In the genomic region with DNA sequence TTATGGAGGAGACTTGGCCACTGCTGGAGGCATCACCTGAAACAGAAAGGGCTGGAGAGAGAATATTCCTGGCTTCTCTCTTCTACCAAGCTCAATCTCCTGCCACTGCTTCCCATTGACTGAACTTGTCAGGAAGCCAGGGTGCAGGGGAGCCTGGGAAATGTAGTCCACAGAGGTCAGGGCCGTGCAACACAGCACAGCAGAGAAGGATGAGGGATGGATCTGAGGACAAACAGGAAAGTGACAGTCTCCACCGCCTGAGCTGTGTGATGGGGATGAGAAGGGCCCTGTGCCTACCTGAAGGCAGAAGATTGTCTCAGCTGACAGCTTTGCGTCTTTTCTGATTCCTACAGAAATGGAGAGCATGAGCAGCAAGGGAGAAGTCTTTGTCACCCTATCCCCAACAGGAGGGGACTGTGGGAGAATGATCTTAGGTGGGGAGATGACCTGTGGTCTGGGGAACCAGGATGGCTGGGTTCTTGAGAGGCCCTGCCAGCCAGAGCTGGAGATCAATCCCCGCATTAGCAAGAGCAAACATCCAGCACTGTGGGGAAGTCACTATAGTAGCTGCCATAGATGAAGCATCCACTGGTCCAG, we compare ENCODE assay signal across 8 cellular contexts.
DNase-seq lines count a peak whose midpoint lies in the region; ATAC-seq and TF ChIP-seq lines count a peak whose summit lies in the region.

No MANE protein-coding gene starts in this region.

- no peak overlapping the region for H3K27ac ChIP-seq in spleen

- intact Hi-C loops in mucosa of descending colon (cut with DNase I, micrococcal nuclease) (no loop called here), spleen (cut with DNase I; ENCODE audit: low total_unique reads) (no loop called here)

- H3K36me3 ChIP-seq in mucosa of descending colon (ENCODE audit: low read depth), result no peaks in the 10 kb centered on the region
- H3K36me3 ChIP-seq in spleen, result no peaks in the 10 kb centered on the region

- H3K4me1 ChIP-seq in mucosa of descending colon (ENCODE audit: low read depth) (peaks cover 19% of the 10 kb centered on the region), spleen (peaks cover 7 to 68% (median 48%) of the 10 kb centered on the region in 6 donors)

- DNase-seq in DMS153 treated with DMSO at 0.1 percent for 48 hours (lab: John Stamatoyannopoulos, UW; ENCODE audit: unreplicated experiment) (peak; percentile 20), NCI-H146 (lab: John Stamatoyannopoulos, UW) (peak; percentile 20), cerebellar cortex (ENCODE audit: low spot score) (peak; percentile 81), mucosa of descending colon (peak; percentile 69 to 90 (median 83)), spleen (no peak)
- no peak for DNase-seq in effector CD8-positive, alpha-beta T cell (lab: John Stamatoyannopoulos, UW)

- ATAC-seq in mucosa of descending colon (peak; percentile 45), HG03442 (IDR thresholded peaks at IDR 0.05; ENCODE audit: unreplicated experiment) (no peak), GM18907 (IDR thresholded peaks at IDR 0.05; ENCODE audit: unreplicated experiment) (no peak)

- no peaks in the 10 kb centered on the region for H3K9me3 ChIP-seq in mucosa of descending colon
- peaks cover 0 to 7% (median 0%) of the 10 kb centered on the region in 8 donors for H3K9me3 ChIP-seq in spleen

- 63 to 74% (median 70%) methylated on average over 4 of the region's 4 CpGs for WGBS in spleen, 5 donors

- TF ChIP-seq CTCF in mucosa of descending colon (IDR thresholded peaks at IDR 0.05) (no peak), spleen (IDR thresholded peaks at IDR 0.05 in 8 of 11, conservative IDR thresholded peaks at IDR 0.05 in 3 of 11) (no peak)

- TF ChIP-seq POLR2A in spleen (IDR thresholded peaks at IDR 0.05), result no peak

- H3K4me3 ChIP-seq in mucosa of descending colon (no peak overlapping the region), spleen (no peak overlapping the region)

- no peaks in the 10 kb centered on the region for H3K27me3 ChIP-seq in spleen (replicated peaks in 1 of 7)

Comparison
In these comparisons a context has a peak if more than half of its experiments do, and no peak if none do; other contexts are left out.
1. DNase-seq: peak in DMS153 treated with DMSO at 0.1 percent for 48 hours (single experiment), NCI-H146 (single experiment), cerebellar cortex (single experiment) and mucosa of descending colon (3 of 3); none in spleen (single experiment) and effector CD8-positive, alpha-beta T cell (single experiment).